In genomic region chr3:69408989-69409388, GRCh38 we compare ENCODE assay signal across 15 cellular contexts. TPM values are rescaled to one million over a fixed set of nuclear protein-coding genes. Genes with fewer than 3 reads are reported as not detected.
DNase-seq lines count a peak whose midpoint lies in the region; ATAC-seq and TF ChIP-seq lines count a peak whose summit lies in the region.
"Had no signal": no experiment of that assay in that cellular context is flagged by ENCODE, and none has a peak within 500 bp of the region (broad histone marks: within the 10 kb centered on the region; RNA-seq: fewer than 3 reads in every experiment).

No MANE protein-coding gene starts in this region.

- TF ChIP-seq POLR2A in esophagus squamous epithelium (IDR thresholded peaks at IDR 0.05) = no peak
- no peak for TF ChIP-seq POLR2A in spleen (IDR thresholded peaks at IDR 0.05)

- H3K27ac ChIP-seq in esophagus squamous epithelium (peak overlapping the region in 3 of 4 donors; percentile 26 to 63 (median 33)), left lung (peak overlapping the region; percentile 69 to 71), spleen (peak overlapping the region in 6 of 8 donors; percentile 58 to 78 (median 70))

- intact Hi-C loops in esophagus squamous epithelium (cut with DNase I) (loop anchor here (10.0 kb wide), 1 partner anchor 104 kb away; no protein-coding TSS in a partner anchor), left lung (cut with DNase I) (no loop called here), spleen (cut with DNase I; ENCODE audit: low total_unique reads) (no loop called here), left colon (cut with DNase I, micrococcal nuclease) (no loop called here)

- H3K4me3 ChIP-seq in esophagus squamous epithelium (no peak overlapping the region), left lung (no peak overlapping the region), spleen (no peak overlapping the region)

- ATAC-seq in left lung = peak; percentile 26
- no peak for ATAC-seq in left colon
- ATAC-seq: CD8-positive, alpha-beta T cell had no signal

- H3K4me1 ChIP-seq in esophagus squamous epithelium (peaks cover 3 to 43% (median 6%) of the 10 kb centered on the region in 3 donors), left lung (peaks cover 10 to 30% of the 10 kb centered on the region in 2 donors), spleen (peaks cover 0 to 28% (median 6%) of the 10 kb centered on the region in 6 donors)

- H3K27me3 ChIP-seq in esophagus squamous epithelium (no peaks in the 10 kb centered on the region), left lung (no peaks in the 10 kb centered on the region), spleen (replicated peaks in 1 of 7) (no peaks in the 10 kb centered on the region)

- peaks cover 0 to 4% (median 0%) of the 10 kb centered on the region in 3 donors for H3K9me3 ChIP-seq in esophagus squamous epithelium
- H3K9me3 ChIP-seq in left lung = peaks cover 0 to 6% of the 10 kb centered on the region in 2 donors
- peaks cover 0 to 15% (median 9%) of the 10 kb centered on the region in 8 donors for H3K9me3 ChIP-seq in spleen

- TF ChIP-seq CTCF in esophagus squamous epithelium (IDR thresholded peaks at IDR 0.05) (no peak), left lung (IDR thresholded peaks at IDR 0.05) (no peak), spleen (IDR thresholded peaks at IDR 0.05 in 8 of 11, conservative IDR thresholded peaks at IDR 0.05 in 3 of 11) (no peak)

- peak; percentile 46 for DNase-seq in RPMI8226
- no peak for DNase-seq in esophagus squamous epithelium (lab: John Stamatoyannopoulos, UW)
- DNase-seq in left lung = no peak
- DNase-seq in spleen = no peak
- no peak for DNase-seq in left colon
- DNase-seq in NCI-H82 treated with DMSO at 0.1 percent for 48 hours (lab: John Stamatoyannopoulos, UW; ENCODE audit: unreplicated experiment) = no peak
- DNase-seq in NCI-H1694 treated with DMSO at 0.1 percent for 48 hours (lab: John Stamatoyannopoulos, UW) = no peak
- no peak for DNase-seq in stimulated activated naive CD4-positive, alpha-beta T cell treated with Interleukin-2 at 50 U/mL for 16 hours (lab: John Stamatoyannopoulos, UW)
- DNase-seq: AML-193; CD8-positive, alpha-beta T cell; GF-D8; HCEC 1CT; NCI-H1417 treated with DMSO at 0.1 percent for 48 hours; NCI-H2029 treated with DMSO at 0.1 percent for 48 hours; NCI-H510A had no signal

- 74 to 81% methylated on average over 4 of the region's 4 CpGs for WGBS in esophagus squamous epithelium, 2 donors
- 60 to 92% (median 71%) methylated on average over 4 of the region's 4 CpGs for WGBS in spleen, 5 donors

- H3K36me3 ChIP-seq in esophagus squamous epithelium = no peaks in the 10 kb centered on the region
- H3K36me3 ChIP-seq in left lung = no peaks in the 10 kb centered on the region
- H3K36me3 ChIP-seq in spleen = peaks cover 0 to 4% (median 0%) of the 10 kb centered on the region in 6 donors

RNA-seq across cellular contexts. Expression of gene FRMD4B, which starts 23.1 kb away (rescaled TPM):
- total RNA-seq in esophagus squamous epithelium (10 to 100 TPM; 37.5 to 66.2 (median 62.5) TPM), left lung (10 to 100 TPM; 49.0 to 70.6 TPM), spleen (100 to 1,000 TPM in 6 of 7 donors, 10 to 100 TPM in 1; 75.2 to 143 (median 128) TPM), left colon (10 to 100 TPM; 27.6 to 37.4 TPM)
- 10 to 100 TPM in 1 of 3 donors, 1 to 10 TPM in 2; 8.1 to 17.5 (median 9.8) TPM for polyA plus RNA-seq in spleen
